8 cellular contexts compared by ENCODE assay signal in genomic region chr6:56359201-56359899, GRCh38.
DNase-seq lines count a peak whose midpoint lies in the region; ATAC-seq and TF ChIP-seq lines count a peak whose summit lies in the region.

No MANE protein-coding gene starts in this region.

- intact Hi-C loops in left cardiac atrium (cut with DNase I), result loop anchor here in 1 of 2 donors (2.0 to 10.0 kb wide), 3 partner anchors 218 to 505 kb away; no protein-coding TSS in a partner anchor

- ATAC-seq in HG02610 (IDR thresholded peaks at IDR 0.05; ENCODE audit: unreplicated experiment) (peak; percentile 80), left cardiac atrium (peak; percentile 76 to 86), GM21526 (IDR thresholded peaks at IDR 0.05; ENCODE audit: low FRiP score, unreplicated experiment) (no peak)

- DNase-seq in NCI-H1417 (lab: John Stamatoyannopoulos, UW), result peak; percentile 65 to 88 (median 77)
- peak; percentile 43 for DNase-seq in SKM-1 (lab: John Stamatoyannopoulos, UW; ENCODE audit: unreplicated experiment)
- peak; percentile 16 for DNase-seq in activated naive CD8-positive, alpha-beta T cell treated with anti-CD3 and anti-CD28 coated beads, Interleukin-2, amount 50 U/mL, for 16 hours (ENCODE audit: low read depth, low spot score)
- DNase-seq in left cardiac atrium, result peak; percentile 39
- DNase-seq in retina, result peak; percentile 76

- peak; percentile 74 for TF ChIP-seq CTCF in GM12873 (IDR thresholded peaks at IDR 0.05; ENCODE audit: insufficient read depth, low read depth, low read length, missing control alignments)

Comparison
In these comparisons a context has a peak if more than half of its experiments do, and no peak if none do; other contexts are left out.
1. DNase-seq: peak in every context shown above with its lines; median percentile 77 in NCI-H1417; 76 in retina; 43 in SKM-1; 39 in left cardiac atrium; 16 in activated naive CD8-positive, alpha-beta T cell treated with anti-CD3 and anti-CD28 coated beads, Interleukin-2, amount 50 U/mL, for 16 hours.